In genomic region chr7:19000410-19000809, GRCh38 we compare ENCODE assay signal across 19 cellular contexts.
"Had no signal": no experiment of that assay in that cellular context is flagged by ENCODE, and none has a peak within 500 bp of the region (broad histone marks: within the 10 kb centered on the region; RNA-seq: fewer than 3 reads in every experiment).

No MANE protein-coding gene starts in this region.

- DNase-seq: naive thymus-derived CD8-positive, alpha-beta T cell; nephron progenitor cell; nucleus accumbens; pancreas; retina; right lobe of liver; sigmoid colon; small intestine; stimulated activated CD4-positive, alpha-beta T cell treated with anti-CD3 and anti-CD28 coated beads, Interleukin-15, amount 100 ng/mL, for 24 hours; stimulated activated CD4-positive, alpha-beta T cell treated with anti-CD3 and anti-CD28 coated beads, Interleukin-2, amount 100 ng/mL, for 24 hours; stimulated activated CD4-positive, alpha-beta T cell treated with anti-CD3 and anti-CD28 coated beads, Interleukin-2, amount 100 ng/mL, for 48 hours; stimulated activated CD4-positive, alpha-beta T cell treated with anti-CD3 and anti-CD28 coated beads, Interleukin-4, amount 100 ng/mL, for 24 hours; stimulated activated naive B cell treated with anti-CD40 and anti-IgM and Interleukin-4, amounts not matched to agents 10 μg/mL and 1 μg/mL and 100 μg/mL, for 72 hours; stimulated activated naive CD4-positive, alpha-beta T cell treated with Interleukin-2 at 50 U/mL for 16 hours; stomach; thyroid gland; upper lobe of left lung had no signal

- ATAC-seq: naive thymus-derived CD8-positive, alpha-beta T cell; natural killer cell treated with Interleukin-12 subunit alpha and Interleukin-12 subunit beta and Interleukin-15 and Interleukin-18, amount 100 ng/mL, for 72 hours; pancreas; right lobe of liver; stimulated activated effector memory CD8-positive, alpha-beta T cell treated with anti-CD3 and anti-CD28 coated beads, Interleukin-12 subunit alpha, Interleukin-12 subunit beta, amount 100 ng/mL, for 72 hours; stimulated activated naive B cell treated with anti-CD40 and anti-IgM and Interleukin-4, amounts not matched to agents 10 μg/mL and 1 μg/mL and 100 μg/mL, for 72 hours had no signal
